7 cellular contexts compared by ENCODE assay signal in the genomic region with DNA sequence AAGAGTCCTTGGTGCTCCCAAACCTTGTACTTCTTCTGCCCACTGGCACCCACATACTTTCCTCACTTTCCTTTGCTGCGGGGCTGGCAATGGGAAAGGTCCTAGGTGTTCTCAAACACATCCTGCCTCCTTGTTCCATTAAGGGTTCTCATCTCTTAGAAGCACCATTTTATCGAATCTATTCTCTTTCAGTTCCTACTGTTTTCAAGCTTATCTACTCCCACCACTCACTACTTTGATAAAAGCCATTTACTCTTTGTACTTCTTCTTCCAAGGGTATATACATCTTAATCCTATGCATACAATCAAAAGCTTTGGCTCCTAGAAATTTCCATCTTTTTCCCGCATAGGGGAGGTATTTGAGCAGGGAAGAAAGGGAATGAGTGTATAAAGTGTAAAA.
"Had no signal": no experiment of that assay in that cellular context is flagged by ENCODE, and none has a peak within 500 bp of the region (broad histone marks: within the 10 kb centered on the region; RNA-seq: fewer than 3 reads in every experiment).

No MANE protein-coding gene starts in this region.

- FAIRE-seq: HepG2, HTR-8/SVneo had no signal

- H3K4me2 ChIP-seq: KMS-11 had no signal

- DNase-seq: IMR-90, KBM-7, KG1 had no signal

- H3K27ac ChIP-seq: HL-60, KMS-11 had no signal

- ATAC-seq: HepG2 had no signal

- H3K9ac ChIP-seq: KMS-11 had no signal
